9 cellular contexts compared by ENCODE assay signal in the genomic region with DNA sequence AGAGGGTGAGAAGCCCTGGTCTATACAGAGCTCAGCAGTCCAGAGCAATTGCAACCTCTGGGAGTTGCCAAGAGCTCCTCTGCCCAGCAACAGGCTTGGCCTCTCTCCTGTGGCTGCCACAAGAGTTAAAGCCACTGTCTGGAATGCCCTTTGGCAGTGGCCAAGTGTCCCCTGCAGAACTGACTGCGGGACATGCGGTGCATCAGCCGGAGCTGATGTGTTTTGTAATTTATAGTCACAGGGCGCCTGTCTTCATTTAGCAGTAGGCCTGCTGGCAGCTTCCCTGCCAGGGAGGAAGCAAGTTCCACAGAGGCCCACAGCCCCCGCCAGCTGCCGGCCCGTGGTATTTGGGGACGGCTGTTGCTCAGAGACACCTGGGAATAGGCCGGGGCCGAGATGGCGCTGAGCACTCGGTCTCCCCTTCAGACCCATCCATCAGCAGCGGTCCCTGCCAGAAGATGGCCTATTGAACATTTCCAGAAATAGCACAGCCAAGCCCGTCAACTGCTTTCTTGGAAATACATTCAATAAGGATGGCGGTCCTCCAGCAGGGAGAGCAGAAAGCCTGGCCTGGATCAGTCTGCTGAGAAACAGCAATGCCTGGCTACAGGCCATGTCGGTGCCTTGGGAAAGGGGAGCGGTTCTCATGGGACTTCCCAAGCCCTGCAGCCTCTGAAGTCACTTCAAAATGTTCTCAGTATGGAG.
DNase-seq lines count a peak whose midpoint lies in the region; ATAC-seq and TF ChIP-seq lines count a peak whose summit lies in the region.
"Had no signal": no experiment of that assay in that cellular context is flagged by ENCODE, and none has a peak within 500 bp of the region (broad histone marks: within the 10 kb centered on the region; RNA-seq: fewer than 3 reads in every experiment).

No MANE protein-coding gene starts in this region.

- H2AK5ac ChIP-seq in trophoblast cell (ENCODE audit: low read length), result no peak overlapping the region

- H3K9me3 Mint-ChIP-seq in activated T-cell treated with anti-CD3 and anti-CD28 coated beads, Interleukin-2, amount 50 U/mL, for 4 hours, result no peaks in the 10 kb centered on the region

- no peaks in the 10 kb centered on the region for H3K27me3 Mint-ChIP-seq in activated T-cell treated with anti-CD3 and anti-CD28 coated beads, Interleukin-2, amount 50 U/mL, for 4 hours (ENCODE audit: low read depth)

- H3K9me3 ChIP-seq in colonic mucosa, result no peaks in the 10 kb centered on the region
- H3K9me3 ChIP-seq in trophoblast cell (ENCODE audit: insufficient read depth, low read depth, low read length), result no peaks in the 10 kb centered on the region

- no peak overlapping the region for H4K12ac ChIP-seq in trophoblast cell (ENCODE audit: low read depth, low read length)

- H3K4me2 ChIP-seq in trophoblast cell (ENCODE audit: low read length), result no peak overlapping the region

- no peak for TF ChIP-seq CTCF in colonic mucosa (IDR thresholded peaks at IDR 0.05)

- H2BK120ac ChIP-seq in trophoblast cell (ENCODE audit: insufficient read depth, low read length, poor library complexity), result no peak overlapping the region

- H3K36me3 ChIP-seq in colonic mucosa (no peaks in the 10 kb centered on the region), trophoblast cell (ENCODE audit: control insufficient read depth in 1 of 2, insufficient read depth in 2 of 2, low read length in 2 of 2) (no peaks in the 10 kb centered on the region)

- no peak overlapping the region for H3K4me3 ChIP-seq in colonic mucosa
- H3K4me3 ChIP-seq in trophoblast cell (ENCODE audit: low read depth, low read length), result no peak overlapping the region

- H2BK5ac ChIP-seq in trophoblast cell (ENCODE audit: low read depth, low read length, poor library complexity), result no peak overlapping the region

- H3K4me1 ChIP-seq in colonic mucosa (no peaks in the 10 kb centered on the region), trophoblast cell (ENCODE audit: control insufficient read depth in 1 of 2, insufficient read depth in 2 of 2, low read length in 2 of 2) (peaks cover 0 to 10% of the 10 kb centered on the region in 2 experiments)

- no peak overlapping the region for H4K8ac ChIP-seq in trophoblast cell (ENCODE audit: low read depth, low read length)

- H3K14ac ChIP-seq in trophoblast cell (ENCODE audit: low read length), result no peak overlapping the region

- no peaks in the 10 kb centered on the region for H3K79me2 ChIP-seq in trophoblast cell (ENCODE audit: control insufficient read depth, insufficient read depth, low read length, poor library complexity)

- no peak overlapping the region for H3K4ac ChIP-seq in trophoblast cell (ENCODE audit: low read depth, low read length)

- no peak overlapping the region for H3K23ac ChIP-seq in trophoblast cell (ENCODE audit: low read length)

- peak; percentile 14 to 19 for DNase-seq in Kasumi-1 (lab: John Stamatoyannopoulos, UW)
- DNase-seq in colonic mucosa, result peak; percentile 53
- no peak for DNase-seq in left lobe of liver (ENCODE audit: low spot score)
- peak; percentile 18 for DNase-seq in smooth muscle cell of the brain vasculature (ENCODE audit: low read depth, low spot score)
- DNase-seq in activated T-cell treated with anti-CD3 and anti-CD28 coated beads, Interleukin-2, amount 50 U/mL, for 4 hours, result no peak
- no peak for DNase-seq in H4 (ENCODE audit: low spot score)
- DNase-seq in trophoblast cell, result no peak
- DNase-seq: stimulated activated CD4-positive, alpha-beta T cell treated with anti-CD3 and anti-CD28 coated beads, Interleukin-12 subunit alpha, Interleukin-12 subunit beta, amount 100 ng/mL, for 4 hours had no signal

- no CpG with 5 or more reads among the region's 17 CpGs for WGBS in trophoblast cell (ENCODE audit: extremely low coverage, insufficient coverage, insufficient read length)

- no peaks in the 10 kb centered on the region for H3K36me3 Mint-ChIP-seq in activated T-cell treated with anti-CD3 and anti-CD28 coated beads, Interleukin-2, amount 50 U/mL, for 4 hours (ENCODE audit: insufficient read depth)

- no peak overlapping the region for H2AFZ ChIP-seq in trophoblast cell (ENCODE audit: insufficient read depth, low read length, poor library complexity)

- no peak overlapping the region for H3K4me3 Mint-ChIP-seq in activated T-cell treated with anti-CD3 and anti-CD28 coated beads, Interleukin-2, amount 50 U/mL, for 4 hours

- H2BK12ac ChIP-seq in trophoblast cell (ENCODE audit: low read length), result no peak overlapping the region

- no peak overlapping the region for H4K91ac ChIP-seq in trophoblast cell (ENCODE audit: low read depth, low read length)

- peaks cover 6% of the 10 kb centered on the region for H3K79me1 ChIP-seq in trophoblast cell (ENCODE audit: low read length)

- H3K18ac ChIP-seq in trophoblast cell (ENCODE audit: low read length), result no peak overlapping the region

- peaks cover 17% of the 10 kb centered on the region for H3K4me1 Mint-ChIP-seq in activated T-cell treated with anti-CD3 and anti-CD28 coated beads, Interleukin-2, amount 50 U/mL, for 4 hours (ENCODE audit: low read depth)

- intact Hi-C loops in colonic mucosa (cut with DNase I), result no loop called here

- H3K27ac ChIP-seq in colonic mucosa, result peak overlapping the region; percentile 39
- no peak overlapping the region for H3K27ac ChIP-seq in trophoblast cell (ENCODE audit: low read depth, low read length)

- H3K9ac ChIP-seq in colonic mucosa (ENCODE audit: low read depth in 2 of 2, low read length in 2 of 2) (no peak overlapping the region), trophoblast cell (ENCODE audit: low read length) (no peak overlapping the region)

- H3K27me3 ChIP-seq in colonic mucosa (no peaks in the 10 kb centered on the region), trophoblast cell (ENCODE audit: insufficient read depth, low read length) (no peaks in the 10 kb centered on the region)

- ATAC-seq in left lobe of liver (peak; percentile 29), HG03280 (IDR thresholded peaks at IDR 0.05; ENCODE audit: unreplicated experiment) (no peak)
- ATAC-seq in activated T-cell treated with anti-CD3 and anti-CD28 coated beads, Interleukin-2, amount 50 U/mL, for 4 hours, result no peak

Comparison
In these comparisons a context has a peak if more than half of its experiments do, and no peak if none do; other contexts are left out.
1. DNase-seq: peak in Kasumi-1 (2 of 2), colonic mucosa (single experiment) and smooth muscle cell of the brain vasculature (single experiment); none in left lobe of liver (single experiment), activated T-cell treated with anti-CD3 and anti-CD28 coated beads, Interleukin-2, amount 50 U/mL, for 4 hours (single experiment), H4 (single experiment) and trophoblast cell (0 of 2).